In genomic region chr17:40561294-40561870, GRCh38 we compare ENCODE assay signal across 10 cellular contexts. TPM values are rescaled to one million over a fixed set of nuclear protein-coding genes. Genes with fewer than 3 reads are reported as not detected.
DNase-seq lines count a peak whose midpoint lies in the region; ATAC-seq and TF ChIP-seq lines count a peak whose summit lies in the region.
"Had no signal": no experiment of that assay in that cellular context is flagged by ENCODE, and none has a peak within 500 bp of the region (broad histone marks: within the 10 kb centered on the region; RNA-seq: fewer than 3 reads in every experiment).

No MANE protein-coding gene starts in this region.

- no peak for TF ChIP-seq CTCF in CD8-positive, alpha-beta T cell (IDR thresholded peaks at IDR 0.05)
- no peak for TF ChIP-seq CTCF in coronary artery (IDR thresholded peaks at IDR 0.05)
- TF ChIP-seq CTCF in smooth muscle cell (IDR thresholded peaks at IDR 0.05; ENCODE audit: borderline replicate concordance, insufficient read depth, poor library complexity, severe bottlenecking) = no peak

- CTCF ChIA-PET in CD8-positive, alpha-beta T cell (lab: Charles Lee) = interaction anchor here (0.7 to 26.4 kb wide), 30 partner anchors 10 to 206 kb away, joined by 3 to 638 read pairs (median 9); partner anchors contain the start of gene SMARCE1

- H3K4me3 ChIP-seq in CD8-positive, alpha-beta T cell (ENCODE audit: low read depth, low read length) = peak overlapping the region; percentile 71
- H3K4me3 ChIP-seq in coronary artery = no peak overlapping the region
- H3K4me3 ChIP-seq in smooth muscle cell = no peak overlapping the region

- 96% methylated on average over 3 of the region's 3 CpGs for WGBS in smooth muscle cell (ENCODE audit: low lambda C conversion rate)

- POLR2A ChIA-PET in CD8-positive, alpha-beta T cell (lab: Charles Lee) = interaction anchor here (0.8 to 23.6 kb wide), 18 partner anchors 7 to 1127 kb away, joined by 3 to 755 read pairs (median 8); partner anchors contain the start of genes SMARCE1 and TOP2A

- peaks cover 84% of the 10 kb centered on the region for H3K36me3 Mint-ChIP-seq in CD8-positive, alpha-beta T cell

- H3K4me1 Mint-ChIP-seq in CD8-positive, alpha-beta T cell (ENCODE audit: low read depth) = peaks cover 88% of the 10 kb centered on the region

- H3K9ac ChIP-seq in smooth muscle cell (ENCODE audit: low read depth) = no peak overlapping the region

- H3K9me3 Mint-ChIP-seq in CD8-positive, alpha-beta T cell = no peaks in the 10 kb centered on the region
- H3K9me3 Mint-ChIP-seq: dendritic cell treated with granulocyte-macrophage colony-stimulating factor and Interleukin-4, amounts not matched to agents 40 ng/mL and 50 ng/mL, for 4 days had no signal

- H3K36me3 ChIP-seq in CD8-positive, alpha-beta T cell (ENCODE audit: insufficient read depth, low read length) = peaks cover 82% of the 10 kb centered on the region
- H3K36me3 ChIP-seq in smooth muscle cell (ENCODE audit: low read depth) = no peaks in the 10 kb centered on the region

- no peak for ATAC-seq in CD8-positive, alpha-beta T cell
- peak; percentile 23 for ATAC-seq in GM19463 (IDR thresholded peaks at IDR 0.05; ENCODE audit: unreplicated experiment)
- ATAC-seq in HG03342 (IDR thresholded peaks at IDR 0.05; ENCODE audit: unreplicated experiment) = peak; percentile 20

- H3K4me2 ChIP-seq in smooth muscle cell = no peak overlapping the region

- H3K27ac Mint-ChIP-seq in CD8-positive, alpha-beta T cell = peak overlapping the region; percentile 94
- H3K27ac Mint-ChIP-seq: dendritic cell treated with granulocyte-macrophage colony-stimulating factor and Interleukin-4, amounts not matched to agents 40 ng/mL and 50 ng/mL, for 4 days had no signal

- no peak overlapping the region for H2AFZ ChIP-seq in smooth muscle cell (ENCODE audit: low read depth)

- H3K9me3 ChIP-seq in CD8-positive, alpha-beta T cell (ENCODE audit: low read length) = no peaks in the 10 kb centered on the region
- no peaks in the 10 kb centered on the region for H3K9me3 ChIP-seq in smooth muscle cell (replicated peaks; ENCODE audit: low read depth)

- DNase-seq in CD8-positive, alpha-beta T cell = peak in 1 of 7 experiments; percentile 48
- peak; percentile 50 for DNase-seq in coronary artery (ENCODE audit: low spot score)
- no peak for DNase-seq in putamen (ENCODE audit: low spot score)
- DNase-seq in activated CD4-positive, CD25-positive, alpha-beta regulatory T cell (lab: John Stamatoyannopoulos, UW) = no peak
- DNase-seq in smooth muscle cell (lab: John Stamatoyannopoulos, UW; ENCODE audit: unreplicated experiment) = no peak
- no peak for DNase-seq in AML-193 (lab: John Stamatoyannopoulos, UW)

- H4K20me1 ChIP-seq in smooth muscle cell (ENCODE audit: low read depth) = no peaks in the 10 kb centered on the region

- H3K27ac ChIP-seq in CD8-positive, alpha-beta T cell (ENCODE audit: low read depth, low read length) = peak overlapping the region; percentile 96
- H3K27ac ChIP-seq in coronary artery = no peak overlapping the region
- H3K27ac ChIP-seq in smooth muscle cell (ENCODE audit: low read depth) = no peak overlapping the region

- H3K27me3 Mint-ChIP-seq in CD8-positive, alpha-beta T cell (ENCODE audit: low read depth) = no peaks in the 10 kb centered on the region

- no peaks in the 10 kb centered on the region for H3K79me2 ChIP-seq in smooth muscle cell (ENCODE audit: low read depth)

- intact Hi-C loops in CD8-positive, alpha-beta T cell (cut with DNase I, micrococcal nuclease) = loop anchor here (5.0 to 10.0 kb wide), 2 partner anchors 166 to 253 kb away; no protein-coding TSS in a partner anchor

- peak overlapping the region; percentile 86 for H3K4me3 Mint-ChIP-seq in CD8-positive, alpha-beta T cell

- no peaks in the 10 kb centered on the region for H3F3A ChIP-seq in smooth muscle cell (ENCODE audit: low read depth)

- no peaks in the 10 kb centered on the region for H3K27me3 ChIP-seq in CD8-positive, alpha-beta T cell (ENCODE audit: insufficient read depth, low read length)
- H3K27me3 ChIP-seq in smooth muscle cell (ENCODE audit: low read depth) = no peaks in the 10 kb centered on the region

- peaks cover 51% of the 10 kb centered on the region for H3K4me1 ChIP-seq in CD8-positive, alpha-beta T cell (ENCODE audit: insufficient read depth, low read length)
- no peaks in the 10 kb centered on the region for H3K4me1 ChIP-seq in smooth muscle cell (ENCODE audit: low read depth)

RNA-seq across cellular contexts. Expression of gene CCR7, which starts 3.9 kb away (rescaled TPM):
- total RNA-seq in CD8-positive, alpha-beta T cell = 100 to 1,000 TPM; 196 to 199 TPM
- total RNA-seq in smooth muscle cell = not detected in 2 replicates
- not detected in 2 replicates for polyA plus RNA-seq in smooth muscle cell
- total RNA-seq: MCF 10A had no signal

RNA-seq across cellular contexts. Expression of gene TNS4, which starts 60.0 kb away (rescaled TPM):
- 1 to 10 TPM; 1.9 to 2.9 TPM for total RNA-seq in CD8-positive, alpha-beta T cell
- total RNA-seq in smooth muscle cell = 0.63 and 1.2 TPM in 2 replicates
- 0.13 and 3.3 TPM in 2 replicates for polyA plus RNA-seq in smooth muscle cell

Comparison
In these comparisons a context has a peak if more than half of its experiments do, and no peak if none do; other contexts are left out.
1. RNA of gene CCR7, which starts 3.9 kb away (total RNA-seq): 196 to 199 TPM in CD8-positive, alpha-beta T cell; not detected in smooth muscle cell; every median in the first group is over 100 times any median in the second.